Comparison of ENCODE assay signal across 19 cellular contexts in genomic region chr2:197263077-197263476, GRCh38. TPM values are rescaled to one million over a fixed set of nuclear protein-coding genes. Genes with fewer than 3 reads are reported as not detected.
DNase-seq lines count a peak whose midpoint lies in the region; ATAC-seq and TF ChIP-seq lines count a peak whose summit lies in the region.
"Had no signal": no experiment of that assay in that cellular context is flagged by ENCODE, and none has a peak within 500 bp of the region (broad histone marks: within the 10 kb centered on the region; RNA-seq: fewer than 3 reads in every experiment).

No MANE protein-coding gene starts in this region.

- no peak overlapping the region for H2BK5ac ChIP-seq in mesenchymal stem cell (ENCODE audit: low read depth, low read length, poor library complexity, severe bottlenecking)

- no peaks in the 10 kb centered on the region for H3K27me3 ChIP-seq in CD4-positive, alpha-beta T cell (ENCODE audit: control insufficient read depth, insufficient read depth, low read length)
- peaks cover 0 to 2% of the 10 kb centered on the region in 2 experiments for H3K27me3 ChIP-seq in mesenchymal stem cell (ENCODE audit: control insufficient read depth in 1 of 2, insufficient read depth in 1 of 2, low read length in 2 of 2)
- no peaks in the 10 kb centered on the region for H3K27me3 ChIP-seq in hepatocyte
- H3K27me3 ChIP-seq: right lobe of liver had no signal

- H2BK120ac ChIP-seq in mesenchymal stem cell (ENCODE audit: low read depth, low read length) = no peak overlapping the region

- no peak for ATAC-seq in CD4-positive, alpha-beta T cell (ENCODE audit: poor library complexity)
- no peak for ATAC-seq in HG03354 (IDR thresholded peaks at IDR 0.05; ENCODE audit: poor library complexity, severe bottlenecking, unreplicated experiment)
- ATAC-seq: activated T-cell treated with anti-CD3 and anti-CD28 coated beads, Interleukin-2, amount 50 U/mL, for 4 hours; esophagus mucosa; GM23338 had no signal

- H2BK15ac ChIP-seq in mesenchymal stem cell (ENCODE audit: low read depth, poor library complexity, severe bottlenecking) = peak overlapping the region; percentile 68

- H3K4me3 Mint-ChIP-seq in CD4-positive, alpha-beta T cell = peak overlapping the region; percentile 36
- H3K4me3 Mint-ChIP-seq in activated CD4-positive, alpha-beta memory T cell treated with anti-CD3 and anti-CD28 coated beads, Interleukin-2, amount 10 ng/mL, durations not matched to agents 7 days and 5 days = no peak overlapping the region
- H3K4me3 Mint-ChIP-seq: GM23338 had no signal

- POLR2A ChIA-PET in CD4-positive, alpha-beta T cell (lab: Charles Lee) = interaction anchor here (0.7 to 6.1 kb wide), 9 partner anchors 8 to 64 kb away, joined by 3 to 58 read pairs (median 7); partner anchors contain the start of gene ANKRD44
- POLR2A ChIA-PET in activated CD4-positive, alpha-beta memory T cell treated with anti-CD3 and anti-CD28 coated beads, Interleukin-2, amount 10 ng/mL, durations not matched to agents 7 days and 5 days (lab: Charles Lee) = interaction anchor here (1.2 to 13.2 kb wide), 4 partner anchors 8 to 45 kb away, joined by 3 to 132 read pairs (median 6); partner anchors contain the start of gene ANKRD44

- peak overlapping the region; percentile 63 for H3K27ac ChIP-seq in CD4-positive, alpha-beta T cell (ENCODE audit: low read depth, low read length)
- H3K27ac ChIP-seq in mesenchymal stem cell (ENCODE audit: low read length, poor library complexity, severe bottlenecking) (no peak overlapping the region), hepatocyte (no peak overlapping the region)

- H3K9me3 ChIP-seq in CD4-positive, alpha-beta T cell (ENCODE audit: control insufficient read depth, low read length) = no peaks in the 10 kb centered on the region
- H3K9me3 ChIP-seq in mesenchymal stem cell (ENCODE audit: control insufficient read depth, low read length) (no peaks in the 10 kb centered on the region), hepatocyte (ENCODE audit: low read depth) (no peaks in the 10 kb centered on the region)
- H3K9me3 ChIP-seq: right lobe of liver had no signal

- H2AK5ac ChIP-seq in mesenchymal stem cell (ENCODE audit: low read length, severe bottlenecking) = no peak overlapping the region

- H3K36me3 ChIP-seq in mesenchymal stem cell (ENCODE audit: control insufficient read depth in 1 of 2, insufficient read depth in 2 of 2, low read depth in 1 of 2, low read length in 2 of 2) = no peaks in the 10 kb centered on the region
- no peaks in the 10 kb centered on the region for H3K36me3 ChIP-seq in hepatocyte (replicated peaks; ENCODE audit: insufficient read depth, low read depth)
- H3K36me3 ChIP-seq: right lobe of liver had no signal

- H3K27ac Mint-ChIP-seq in CD4-positive, alpha-beta T cell = peak overlapping the region; percentile 78
- peak overlapping the region; percentile 71 for H3K27ac Mint-ChIP-seq in activated CD4-positive, alpha-beta memory T cell treated with anti-CD3 and anti-CD28 coated beads, Interleukin-2, amount 10 ng/mL, durations not matched to agents 7 days and 5 days
- H3K27ac Mint-ChIP-seq: GM23338 had no signal

- no peak overlapping the region for H3K9ac ChIP-seq in mesenchymal stem cell (ENCODE audit: low read length)

- no peak for TF ChIP-seq CTCF in CD4-positive, alpha-beta T cell (IDR thresholded peaks at IDR 0.05)
- no peak for TF ChIP-seq CTCF in hepatocyte (IDR thresholded peaks at IDR 0.05; ENCODE audit: poor library complexity)

- H3K4me3 ChIP-seq in mesenchymal stem cell (ENCODE audit: insufficient read depth in 1 of 2, low read depth in 1 of 2, low read length in 2 of 2) = no peak overlapping the region
- no peak overlapping the region for H3K4me3 ChIP-seq in hepatocyte
- H3K4me3 ChIP-seq: GM23338, right lobe of liver had no signal

- H3K4me2 ChIP-seq in mesenchymal stem cell (ENCODE audit: low read length, poor library complexity, severe bottlenecking) (no peak overlapping the region), hepatocyte (no peak overlapping the region)
- H3K4me2 ChIP-seq: GM23338 had no signal

- H3K23ac ChIP-seq in mesenchymal stem cell (ENCODE audit: low read length in 2 of 2) = no peak overlapping the region

- CTCF ChIA-PET in CD4-positive, alpha-beta T cell (lab: Charles Lee) = interaction anchor here (1.7 kb wide), 1 partner anchor 48 kb away, joined by 4 read pairs; no protein-coding TSS in a partner anchor
- CTCF ChIA-PET in activated CD4-positive, alpha-beta memory T cell treated with anti-CD3 and anti-CD28 coated beads, Interleukin-2, amount 10 ng/mL, durations not matched to agents 7 days and 5 days (lab: Charles Lee) = interaction anchor here (1.2 to 1.4 kb wide), 2 partner anchors 8 to 47 kb away, joined by 3 to 4 read pairs; no protein-coding TSS in a partner anchor

- H3K9me2 ChIP-seq in hepatocyte (replicated peaks; ENCODE audit: insufficient read depth) = no peaks in the 10 kb centered on the region

- H4K20me1 ChIP-seq in hepatocyte (ENCODE audit: insufficient read depth, poor library complexity, severe bottlenecking) = no peaks in the 10 kb centered on the region

- H3K36me3 Mint-ChIP-seq in CD4-positive, alpha-beta T cell (ENCODE audit: low read depth) = peaks cover 48% of the 10 kb centered on the region
- H3K36me3 Mint-ChIP-seq in activated CD4-positive, alpha-beta memory T cell treated with anti-CD3 and anti-CD28 coated beads, Interleukin-2, amount 10 ng/mL, durations not matched to agents 7 days and 5 days (ENCODE audit: low read depth) = peaks cover 53% of the 10 kb centered on the region

- no peak overlapping the region for H3K14ac ChIP-seq in mesenchymal stem cell (ENCODE audit: low read length in 2 of 2)

- H3K4ac ChIP-seq in mesenchymal stem cell (ENCODE audit: low read depth in 1 of 2, low read length in 2 of 2) = peak overlapping the region in 1 of 2 experiments; percentile 80

- peaks cover 8% of the 10 kb centered on the region for H3K79me1 ChIP-seq in mesenchymal stem cell (replicated peaks; ENCODE audit: low read length, poor library complexity, severe bottlenecking)

- peak overlapping the region; percentile 66 to 100 for H2BK12ac ChIP-seq in mesenchymal stem cell (ENCODE audit: low read length in 2 of 2)

- WGBS in mesenchymal stem cell = 99% methylated on average over 9 of the region's 9 CpGs
- 97% methylated on average over 9 of the region's 9 CpGs for WGBS in hepatocyte (ENCODE audit: low lambda C conversion rate, missing lambda C conversion rate)

- peaks cover 3% of the 10 kb centered on the region for H3K9me3 Mint-ChIP-seq in CD4-positive, alpha-beta T cell
- H3K9me3 Mint-ChIP-seq in activated CD4-positive, alpha-beta memory T cell treated with anti-CD3 and anti-CD28 coated beads, Interleukin-2, amount 10 ng/mL, durations not matched to agents 7 days and 5 days = no peaks in the 10 kb centered on the region
- H3K9me3 Mint-ChIP-seq: GM23338 had no signal

- peaks cover 86% of the 10 kb centered on the region for H3K4me1 Mint-ChIP-seq in CD4-positive, alpha-beta T cell (ENCODE audit: low read depth)
- H3K4me1 Mint-ChIP-seq in activated CD4-positive, alpha-beta memory T cell treated with anti-CD3 and anti-CD28 coated beads, Interleukin-2, amount 10 ng/mL, durations not matched to agents 7 days and 5 days = peaks cover 91% of the 10 kb centered on the region
- H3K4me1 Mint-ChIP-seq: GM23338 had no signal

- intact Hi-C loops in CD4-positive, alpha-beta T cell (cut with DNase I, micrococcal nuclease) = no loop called here

- peak overlapping the region in 1 of 2 experiments; percentile 79 for H3K18ac ChIP-seq in mesenchymal stem cell (ENCODE audit: low read depth in 1 of 2, low read length in 2 of 2)

- H3K27me3 Mint-ChIP-seq in CD4-positive, alpha-beta T cell = no peaks in the 10 kb centered on the region
- no peaks in the 10 kb centered on the region for H3K27me3 Mint-ChIP-seq in activated CD4-positive, alpha-beta memory T cell treated with anti-CD3 and anti-CD28 coated beads, Interleukin-2, amount 10 ng/mL, durations not matched to agents 7 days and 5 days

- H2AFZ ChIP-seq in mesenchymal stem cell (ENCODE audit: low read depth, low read length) = no peak overlapping the region
- H2AFZ ChIP-seq in hepatocyte = no peak overlapping the region
- H2AFZ ChIP-seq: GM23338 had no signal

- no peaks in the 10 kb centered on the region for H3K4me1 ChIP-seq in mesenchymal stem cell (ENCODE audit: control insufficient read depth, insufficient read depth, low read depth, low read length)
- H3K4me1 ChIP-seq in hepatocyte (ENCODE audit: insufficient read depth) = no peaks in the 10 kb centered on the region

- peak overlapping the region; percentile 88 for H4K91ac ChIP-seq in mesenchymal stem cell (ENCODE audit: low read length)

- DNase-seq in NCI-H2029 (lab: John Stamatoyannopoulos, UW) = peak; percentile 43
- DNase-seq in NCI-H2029 treated with DMSO at 0.1 percent for 48 hours (lab: John Stamatoyannopoulos, UW) = no peak
- no peak for DNase-seq in CD4-positive, alpha-beta T cell
- no peak for DNase-seq in activated CD4-positive, alpha-beta memory T cell treated with anti-CD3 and anti-CD28 coated beads, Interleukin-2, amount 10 ng/mL, durations not matched to agents 7 days and 5 days
- no peak for DNase-seq in mesenchymal stem cell
- DNase-seq in putamen (ENCODE audit: low spot score) = no peak
- DNase-seq in hepatocyte (ENCODE audit: low spot score) = no peak
- DNase-seq: 8988T; activated CD4-positive, CD25-positive, alpha-beta regulatory T cell; activated T-cell treated with anti-CD3 and anti-CD28 coated beads, Interleukin-2, amount 50 U/mL, for 4 hours; cortex of kidney; NCI-H1436 treated with DMSO at 0.1 percent for 48 hours; NCI-H82; right lobe of liver; stimulated activated CD4-positive, alpha-beta T cell treated with anti-CD3 and anti-CD28 coated beads, Interleukin-4, amount 100 ng/mL, for 24 hours; trophoblast cell had no signal

- no peaks in the 10 kb centered on the region for H3K79me2 ChIP-seq in hepatocyte

- peak overlapping the region; percentile 49 for H4K8ac ChIP-seq in mesenchymal stem cell (ENCODE audit: low read length)

RNA-seq across cellular contexts. Expression of gene ANKRD44, which starts 47.5 kb away (rescaled TPM):
- total RNA-seq in CD4-positive, alpha-beta T cell = 100 to 1,000 TPM; 170 to 186 TPM
- 100 to 1,000 TPM; 214 to 246 TPM for total RNA-seq in activated CD4-positive, alpha-beta memory T cell treated with anti-CD3 and anti-CD28 coated beads, Interleukin-2, amount 10 ng/mL, durations not matched to agents 7 days and 5 days
- 2.4 TPM for polyA plus RNA-seq in mesenchymal stem cell (2013, experiment 1 of 2)
- 2.8 TPM for polyA plus RNA-seq in mesenchymal stem cell (2013, experiment 2 of 2)
- total RNA-seq in hepatocyte = 5.9 and 7.5 TPM in 2 replicates
- polyA plus RNA-seq in hepatocyte = 1.7 and 9.1 TPM in 2 replicates

Comparison
In these comparisons a context has a peak if more than half of its experiments do, and no peak if none do; other contexts are left out.
1. RNA of gene ANKRD44, which starts 47.5 kb away (total RNA-seq): 214 to 246 TPM in activated CD4-positive, alpha-beta memory T cell treated with anti-CD3 and anti-CD28 coated beads, Interleukin-2, amount 10 ng/mL, durations not matched to agents 7 days and 5 days and 170 to 186 TPM in CD4-positive, alpha-beta T cell; 5.9 to 7.5 TPM in hepatocyte; every median in the first group is over 10 times any median in the second.